11 cellular contexts compared by ENCODE assay signal in genomic region chr3:37768107-37768809, GRCh38.
DNase-seq lines count a peak whose midpoint lies in the region; ATAC-seq and TF ChIP-seq lines count a peak whose summit lies in the region.
"Had no signal": no experiment of that assay in that cellular context is flagged by ENCODE, and none has a peak within 500 bp of the region (broad histone marks: within the 10 kb centered on the region; RNA-seq: fewer than 3 reads in every experiment).

No MANE protein-coding gene starts in this region.

- no peak for ATAC-seq in GM21447 (IDR thresholded peaks at IDR 0.05; ENCODE audit: unreplicated experiment)
- no peak for ATAC-seq in GM21576 (IDR thresholded peaks at IDR 0.05; ENCODE audit: unreplicated experiment)

- WGBS in stomach, 5 donors, result 17 to 42% (median 29%) methylated on average over 8 of the region's 8 CpGs

- intact Hi-C loops in stomach (cut with DNase I; ENCODE audit: low total_unique reads), result no loop called here

- DNase-seq in NCI-H2107 treated with DMSO at 0.1 percent for 48 hours (lab: John Stamatoyannopoulos, UW; ENCODE audit: unreplicated experiment) (peak; percentile 36), NCI-H2107 (lab: John Stamatoyannopoulos, UW) (no peak), NCI-H69 (lab: John Stamatoyannopoulos, UW) (peak; percentile 4), fibroblast of pulmonary artery (ENCODE audit: low read depth) (peak; percentile 23), stomach (peak; percentile 70), A172 (ENCODE audit: low spot score) (no peak)
- DNase-seq: activated CD4-positive, CD25-positive, alpha-beta regulatory T cell treated with anti-CD3 and anti-CD28 coated beads, Interleukin-2, amount 50 U/mL, for 72 hours; activated gamma-delta T cell; Karpas-422 had no signal

- H3K27ac ChIP-seq in stomach, result peak overlapping the region; percentile 48 to 82 (median 56)

- TF ChIP-seq EP300 in stomach (IDR thresholded peaks at IDR 0.05), result no peak

- H3K4me3 ChIP-seq in fibroblast of pulmonary artery (replicated peaks; ENCODE audit: low read depth, low read length) (no peak overlapping the region), stomach (no peak overlapping the region)

- H3K9me3 ChIP-seq in stomach, result no peaks in the 10 kb centered on the region

- H3K36me3 ChIP-seq in stomach, result no peaks in the 10 kb centered on the region

- H3K27me3 ChIP-seq in stomach, result no peaks in the 10 kb centered on the region

- no peak for TF ChIP-seq POLR2A in stomach (IDR thresholded peaks at IDR 0.05)

- H3K4me1 ChIP-seq in stomach, result peaks cover 39 to 78% (median 53%) of the 10 kb centered on the region in 4 donors

- TF ChIP-seq CTCF in fibroblast of pulmonary artery (IDR thresholded peaks at IDR 0.05; ENCODE audit: low read length, missing control alignments), result no peak
- TF ChIP-seq CTCF in stomach (IDR thresholded peaks at IDR 0.05), result no peak

Comparison
In these comparisons a context has a peak if more than half of its experiments do, and no peak if none do; other contexts are left out.
1. DNase-seq: peak in NCI-H2107 treated with DMSO at 0.1 percent for 48 hours (single experiment), NCI-H69 (single experiment), fibroblast of pulmonary artery (single experiment) and stomach (single experiment); none in NCI-H2107 (single experiment) and A172 (single experiment).